8 cellular contexts compared by ENCODE assay signal in genomic region chr2:10407841-10408648, GRCh38.
A peak's percentile ranks its signal among the peaks of the same experiment; 100 is the strongest.
DNase-seq lines count a peak whose midpoint lies in the region; ATAC-seq and TF ChIP-seq lines count a peak whose summit lies in the region.

No MANE protein-coding gene starts in this region.

- CTCF ChIA-PET in HEK293T (lab: Yijun Ruan, JAX) = interaction anchor here (0.6 to 2.9 kb wide), 7 partner anchors 10 to 422 kb away, joined by 3 to 18 read pairs (median 3); no protein-coding TSS in a partner anchor

- DNase-seq in 8988T = peak; percentile 63
- DNase-seq in SKM-1 (lab: John Stamatoyannopoulos, UW; ENCODE audit: unreplicated experiment) = peak; percentile 95
- peak; percentile 73 for DNase-seq in activated naive CD8-positive, alpha-beta T cell treated with anti-CD3 and anti-CD28 coated beads, Interleukin-2, amount 50 U/mL, for 24 hours
- DNase-seq in iPS-NIHi7 (ENCODE audit: extremely low spot score) = peak; percentile 77
- peak; percentile 36 for DNase-seq in stimulated activated CD8-positive, alpha-beta memory T cell treated with anti-CD3 and anti-CD28 coated beads, Interleukin-12 subunit alpha, Interleukin-12 subunit beta, amount 100 ng/mL, for 24 hours (ENCODE audit: extremely low read depth)
- no peak for DNase-seq in HEK293T (ENCODE audit: extremely low spot score)

- POLR2A ChIA-PET in HEK293T (lab: Yijun Ruan, JAX) = interaction anchor here (1.9 kb wide), 2 partner anchors 107 to 284 kb away, joined by 4 to 6 read pairs; no protein-coding TSS in a partner anchor

- peaks cover 69% of the 10 kb centered on the region for H3K4me1 Mint-ChIP-seq in activated naive CD8-positive, alpha-beta T cell treated with anti-CD3 and anti-CD28 coated beads, Interleukin-2, amount 50 U/mL, for 24 hours

- peak; percentile 34 for ATAC-seq in GM18907 (IDR thresholded peaks at IDR 0.05; ENCODE audit: unreplicated experiment)
- peak; percentile 51 for ATAC-seq in HG03442 (IDR thresholded peaks at IDR 0.05; ENCODE audit: unreplicated experiment)
- ATAC-seq in activated naive CD8-positive, alpha-beta T cell treated with anti-CD3 and anti-CD28 coated beads, Interleukin-2, amount 50 U/mL, for 24 hours = peak; percentile 85

- peak overlapping the region; percentile 96 for H3K27ac Mint-ChIP-seq in activated naive CD8-positive, alpha-beta T cell treated with anti-CD3 and anti-CD28 coated beads, Interleukin-2, amount 50 U/mL, for 24 hours

- no peaks in the 10 kb centered on the region for H3K27me3 Mint-ChIP-seq in activated naive CD8-positive, alpha-beta T cell treated with anti-CD3 and anti-CD28 coated beads, Interleukin-2, amount 50 U/mL, for 24 hours

- H3K4me3 Mint-ChIP-seq in activated naive CD8-positive, alpha-beta T cell treated with anti-CD3 and anti-CD28 coated beads, Interleukin-2, amount 50 U/mL, for 24 hours = peak overlapping the region; percentile 62

- H3K36me3 Mint-ChIP-seq in activated naive CD8-positive, alpha-beta T cell treated with anti-CD3 and anti-CD28 coated beads, Interleukin-2, amount 50 U/mL, for 24 hours (ENCODE audit: low read depth) = peaks cover 22% of the 10 kb centered on the region

- no peaks in the 10 kb centered on the region for H3K9me3 Mint-ChIP-seq in activated naive CD8-positive, alpha-beta T cell treated with anti-CD3 and anti-CD28 coated beads, Interleukin-2, amount 50 U/mL, for 24 hours

TF ChIP-seq in HEK293T, 16 proteins besides CTCF, POLR2A, EP300 and RAD21:
- no peak for TF ChIP-seq TARDBP (IDR thresholded peaks at IDR 0.05)
- TF ChIP-seq SP1 (IDR thresholded peaks at IDR 0.05) = no peak
- TF ChIP-seq BHLHE40 (IDR thresholded peaks at IDR 0.05; ENCODE audit: borderline replicate concordance) = no peak
- no peak for TF ChIP-seq LEF1 (IDR thresholded peaks at IDR 0.05; ENCODE audit: borderline replicate concordance)
- TF ChIP-seq ELF4 (IDR thresholded peaks at IDR 0.05) = no peak
- TF ChIP-seq PKNOX1 (IDR thresholded peaks at IDR 0.05) = no peak
- no peak for TF ChIP-seq ZNF384 (IDR thresholded peaks at IDR 0.05)
- no peak for TF ChIP-seq CTBP1 (IDR thresholded peaks at IDR 0.05; ENCODE audit: borderline replicate concordance)
- no peak for TF ChIP-seq FOXM1 (IDR thresholded peaks at IDR 0.05; ENCODE audit: borderline replicate concordance)
- no peak for TF ChIP-seq NFRKB (IDR thresholded peaks at IDR 0.05)
TF ChIP-seq in HEK293T: peak in this region for 0.

Comparison
In these comparisons a context has a peak if more than half of its experiments do, and no peak if none do; other contexts are left out.
1. ATAC-seq: peak in every context shown above with its lines; median percentile 85 in activated naive CD8-positive, alpha-beta T cell treated with anti-CD3 and anti-CD28 coated beads, Interleukin-2, amount 50 U/mL, for 24 hours; 51 in HG03442; 34 in GM18907.